10 cellular contexts compared by ENCODE assay signal in the genomic region with DNA sequence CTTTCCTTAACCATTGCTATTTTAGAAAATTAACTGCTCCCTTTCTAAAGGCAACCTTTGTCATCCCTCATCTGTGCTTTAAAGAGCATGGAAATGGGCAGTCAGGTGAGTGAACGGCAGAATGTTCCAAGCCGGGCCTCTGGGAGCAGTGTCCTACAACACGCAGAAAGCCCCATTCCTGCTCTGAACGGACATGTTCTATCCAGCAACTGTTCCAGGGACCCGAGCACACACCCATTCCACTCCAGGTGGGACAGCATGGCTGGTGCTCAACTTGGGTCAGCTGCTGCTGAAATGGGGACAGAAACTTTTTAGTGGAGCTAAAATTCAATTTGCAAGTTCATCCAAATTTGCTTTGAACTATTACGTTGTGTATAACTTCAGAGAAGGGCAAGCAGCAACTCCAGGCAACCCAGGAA. TPM values are rescaled to one million over a fixed set of nuclear protein-coding genes. Genes with fewer than 3 reads are reported as not detected.
DNase-seq lines count a peak whose midpoint lies in the region; ATAC-seq and TF ChIP-seq lines count a peak whose summit lies in the region.
"Had no signal": no experiment of that assay in that cellular context is flagged by ENCODE, and none has a peak within 500 bp of the region (broad histone marks: within the 10 kb centered on the region; RNA-seq: fewer than 3 reads in every experiment).

No MANE protein-coding gene starts in this region.

- H3K4me3 ChIP-seq in breast epithelium (peak overlapping the region in 1 of 3 donors; percentile 46), left lung (no peak overlapping the region), aorta (ENCODE audit: low read length in 2 of 2) (no peak overlapping the region)
- H3K4me3 ChIP-seq: spleen, suprapubic skin had no signal

- H3K4me1 ChIP-seq in breast epithelium (peaks cover 0 to 28% of the 10 kb centered on the region in 2 donors), left lung (peaks cover 7 to 21% of the 10 kb centered on the region in 2 donors), aorta (ENCODE audit: control insufficient read depth in 1 of 2, insufficient read depth in 2 of 2, low read length in 2 of 2) (no peaks in the 10 kb centered on the region)

- H3K27ac ChIP-seq in breast epithelium (peak overlapping the region; percentile 84 to 85), left lung (no peak overlapping the region), aorta (ENCODE audit: low read depth in 1 of 2, low read length in 2 of 2) (no peak overlapping the region)
- H3K27ac ChIP-seq: suprapubic skin had no signal

- BruUV-seq in MCF 10A (replicated peaks; lab: Mats Ljungman, UMichigan) = no TSS peak

- H3K36me3 ChIP-seq in breast epithelium = no peaks in the 10 kb centered on the region
- peaks cover 0 to 68% of the 10 kb centered on the region in 2 donors for H3K36me3 ChIP-seq in left lung
- H3K36me3 ChIP-seq in aorta (ENCODE audit: control insufficient read depth in 1 of 2, insufficient read depth in 2 of 2, low read length in 1 of 2) = peaks cover 0 to 7% of the 10 kb centered on the region in 2 donors

- 1% methylated on average over 6 of the region's 6 CpGs for WGBS in aorta, 2 donors

- no peak overlapping the region for H3K4me3 Mint-ChIP-seq in MCF 10A (ENCODE audit: unreplicated experiment)
- H3K4me3 Mint-ChIP-seq in activated T-helper 1 cell treated with anti-CD3 and anti-CD28 coated beads, Interleukin-12 subunit alpha, Interleukin-12 subunit beta, Interleukin-2, Interleukin-4 antibody, amounts not matched to agents 30 ng/mL and 10 ng/mL and 1 ng/mL, durations not matched to agents 14 hours and 24 hours and 36 hours = no peak overlapping the region

- H3K27me3 Mint-ChIP-seq in MCF 10A (ENCODE audit: insufficient read depth, unreplicated experiment) = no peaks in the 10 kb centered on the region
- H3K27me3 Mint-ChIP-seq in activated T-helper 1 cell treated with anti-CD3 and anti-CD28 coated beads, Interleukin-12 subunit alpha, Interleukin-12 subunit beta, Interleukin-2, Interleukin-4 antibody, amounts not matched to agents 30 ng/mL and 10 ng/mL and 1 ng/mL, durations not matched to agents 14 hours and 24 hours and 36 hours (ENCODE audit: insufficient read depth) = no peaks in the 10 kb centered on the region

- no peaks in the 10 kb centered on the region for H3K9me3 Mint-ChIP-seq in MCF 10A (ENCODE audit: unreplicated experiment)
- no peaks in the 10 kb centered on the region for H3K9me3 Mint-ChIP-seq in activated T-helper 1 cell treated with anti-CD3 and anti-CD28 coated beads, Interleukin-12 subunit alpha, Interleukin-12 subunit beta, Interleukin-2, Interleukin-4 antibody, amounts not matched to agents 30 ng/mL and 10 ng/mL and 1 ng/mL, durations not matched to agents 14 hours and 24 hours and 36 hours

- no peaks in the 10 kb centered on the region for H3K27me3 ChIP-seq in breast epithelium
- H3K27me3 ChIP-seq in left lung = no peaks in the 10 kb centered on the region
- H3K27me3 ChIP-seq in aorta (ENCODE audit: control insufficient read depth in 1 of 2, insufficient read depth in 2 of 2, low read length in 1 of 2) = no peaks in the 10 kb centered on the region
- H3K27me3 ChIP-seq: spleen, suprapubic skin had no signal

- peak; percentile 57 for ATAC-seq in left lung
- peak; percentile 40 for ATAC-seq in aorta (ENCODE audit: low FRiP score)
- ATAC-seq in HG03378 (IDR thresholded peaks at IDR 0.05; ENCODE audit: unreplicated experiment) = no peak

- POLR2A ChIA-PET in MCF 10A (lab: Yijun Ruan, JAX) = interaction anchor here (0.9 to 5.8 kb wide), 9 partner anchors 8 to 248 kb away, joined by 3 to 29 read pairs (median 5); no protein-coding TSS in a partner anchor

- TF ChIP-seq CTCF in breast epithelium (IDR thresholded peaks at IDR 0.05) = no peak
- TF ChIP-seq CTCF in MCF 10A (IDR thresholded peaks at IDR 0.05; ENCODE audit: unreplicated experiment) = no peak
- TF ChIP-seq CTCF in left lung (IDR thresholded peaks at IDR 0.05) = no peak

- H3K9me3 ChIP-seq in breast epithelium = no peaks in the 10 kb centered on the region
- no peaks in the 10 kb centered on the region for H3K9me3 ChIP-seq in left lung
- H3K9me3 ChIP-seq in aorta (ENCODE audit: control insufficient read depth, low read length) = no peaks in the 10 kb centered on the region
- H3K9me3 ChIP-seq: spleen, suprapubic skin had no signal

- TF ChIP-seq POLR2A in breast epithelium (IDR thresholded peaks at IDR 0.05) = no peak

- peak in 1 of 2 donors; percentile 41 for DNase-seq in breast epithelium (ENCODE audit: low spot score in 2 of 2)
- no peak for DNase-seq in MCF 10A (ENCODE audit: unreplicated experiment)
- no peak for DNase-seq in activated T-helper 1 cell treated with anti-CD3 and anti-CD28 coated beads, Interleukin-12 subunit alpha, Interleukin-12 subunit beta, Interleukin-2, Interleukin-4 antibody, amounts not matched to agents 30 ng/mL and 10 ng/mL and 1 ng/mL, durations not matched to agents 14 hours and 24 hours and 36 hours (ENCODE audit: low spot score)
- no peak for DNase-seq in left lung
- DNase-seq in aorta = peak in 1 of 2 donors; percentile 35
- DNase-seq in NCI-H1694 treated with DMSO at 0.1 percent for 48 hours (lab: John Stamatoyannopoulos, UW) = no peak
- DNase-seq in cortex of kidney (lab: John Stamatoyannopoulos, UW) = no peak

- no peak overlapping the region for H3K27ac Mint-ChIP-seq in MCF 10A (ENCODE audit: low read depth, unreplicated experiment)
- peak overlapping the region; percentile 70 for H3K27ac Mint-ChIP-seq in activated T-helper 1 cell treated with anti-CD3 and anti-CD28 coated beads, Interleukin-12 subunit alpha, Interleukin-12 subunit beta, Interleukin-2, Interleukin-4 antibody, amounts not matched to agents 30 ng/mL and 10 ng/mL and 1 ng/mL, durations not matched to agents 14 hours and 24 hours and 36 hours

- intact Hi-C loops in breast epithelium (cut with DNase I; ENCODE audit: low total_unique reads) = no loop called here
- intact Hi-C loops in MCF 10A (cut with micrococcal nuclease) = loop anchor here (1.0 kb wide), 1 partner anchor 110 kb away; no protein-coding TSS in a partner anchor
- intact Hi-C loops in activated T-helper 1 cell treated with anti-CD3 and anti-CD28 coated beads, Interleukin-12 subunit alpha, Interleukin-12 subunit beta, Interleukin-2, Interleukin-4 antibody, amounts not matched to agents 30 ng/mL and 10 ng/mL and 1 ng/mL, durations not matched to agents 14 hours and 24 hours and 36 hours (cut with micrococcal nuclease) = loop anchor here (1.0 kb wide), 4 partner anchors 22 to 110 kb away; no protein-coding TSS in a partner anchor
- intact Hi-C loops in left lung (cut with DNase I) = loop anchor here (2.0 to 10.0 kb wide), 2 partner anchors 105 to 109 kb away; a partner anchor contains a TSS
- intact Hi-C loops in aorta (cut with DNase I) = loop anchor here in 1 of 2 donors (2.0 to 5.0 kb wide), 2 partner anchors 38 to 109 kb away; a partner anchor contains a TSS

- H3K36me3 Mint-ChIP-seq in MCF 10A (ENCODE audit: insufficient read depth, unreplicated experiment) = peaks cover 70% of the 10 kb centered on the region
- peaks cover 30% of the 10 kb centered on the region for H3K36me3 Mint-ChIP-seq in activated T-helper 1 cell treated with anti-CD3 and anti-CD28 coated beads, Interleukin-12 subunit alpha, Interleukin-12 subunit beta, Interleukin-2, Interleukin-4 antibody, amounts not matched to agents 30 ng/mL and 10 ng/mL and 1 ng/mL, durations not matched to agents 14 hours and 24 hours and 36 hours (ENCODE audit: low read depth)

- H3K4me1 Mint-ChIP-seq in MCF 10A (ENCODE audit: insufficient read depth, unreplicated experiment) = no peaks in the 10 kb centered on the region
- H3K4me1 Mint-ChIP-seq in activated T-helper 1 cell treated with anti-CD3 and anti-CD28 coated beads, Interleukin-12 subunit alpha, Interleukin-12 subunit beta, Interleukin-2, Interleukin-4 antibody, amounts not matched to agents 30 ng/mL and 10 ng/mL and 1 ng/mL, durations not matched to agents 14 hours and 24 hours and 36 hours (ENCODE audit: low read depth) = peaks cover 37% of the 10 kb centered on the region

- CTCF ChIA-PET in MCF 10A (lab: Yijun Ruan, JAX) = interaction anchor here (0.6 to 7.5 kb wide), 19 partner anchors 8 to 309 kb away, joined by 3 to 54 read pairs (median 8); no protein-coding TSS in a partner anchor

RNA-seq across cellular contexts. Expression of a gene that starts 26.7 kb away (rescaled TPM):
- total RNA-seq in breast epithelium = 10 to 100 TPM; 59.8 to 83.1 (median 64.9) TPM
- total RNA-seq in MCF 10A (2022) = 36.8 and 40.7 TPM in 2 replicates
- 60.5 and 60.8 TPM in 2 replicates for total RNA-seq in activated T-helper 1 cell treated with anti-CD3 and anti-CD28 coated beads, Interleukin-12 subunit alpha, Interleukin-12 subunit beta, Interleukin-2, Interleukin-4 antibody, amounts not matched to agents 30 ng/mL and 10 ng/mL and 1 ng/mL, durations not matched to agents 14 hours and 24 hours and 36 hours
- 10 to 100 TPM; 38.1 to 45.7 TPM for total RNA-seq in left lung
- total RNA-seq in aorta = 10 to 100 TPM; 45.8 to 64.2 TPM
- polyA plus RNA-seq in aorta = 10 to 100 TPM in 1 of 2 donors, 1 to 10 TPM in 1; 8.1 to 40.3 TPM

RNA-seq across cellular contexts. Expression of a gene that starts 38.0 kb away (rescaled TPM):
- 10 to 100 TPM in 2 of 3 donors, 1 to 10 TPM in 1; 7.8 to 21.0 (median 12.5) TPM for total RNA-seq in breast epithelium
- 10.8 and 12.8 TPM in 2 replicates for total RNA-seq in MCF 10A (2022)
- total RNA-seq in activated T-helper 1 cell treated with anti-CD3 and anti-CD28 coated beads, Interleukin-12 subunit alpha, Interleukin-12 subunit beta, Interleukin-2, Interleukin-4 antibody, amounts not matched to agents 30 ng/mL and 10 ng/mL and 1 ng/mL, durations not matched to agents 14 hours and 24 hours and 36 hours = 5.7 and 5.8 TPM in 2 replicates
- 1 to 10 TPM; 7.4 to 8.5 TPM for total RNA-seq in left lung
- total RNA-seq in aorta = 10 to 100 TPM in 1 of 2 donors, 1 to 10 TPM in 1; 4.9 to 10.7 TPM
- polyA plus RNA-seq in aorta = 1 to 10 TPM; 4.5 TPM

RNA-seq across cellular contexts. Expression of a gene that starts 38.3 kb away (rescaled TPM):
- 10 to 100 TPM; 30.2 to 36.7 (median 31.8) TPM for total RNA-seq in breast epithelium
- total RNA-seq in MCF 10A (2022) = 31.6 and 36.4 TPM in 2 replicates
- total RNA-seq in activated T-helper 1 cell treated with anti-CD3 and anti-CD28 coated beads, Interleukin-12 subunit alpha, Interleukin-12 subunit beta, Interleukin-2, Interleukin-4 antibody, amounts not matched to agents 30 ng/mL and 10 ng/mL and 1 ng/mL, durations not matched to agents 14 hours and 24 hours and 36 hours = 52.5 and 55.3 TPM in 2 replicates
- 10 to 100 TPM; 24.5 to 25.4 TPM for total RNA-seq in left lung
- total RNA-seq in aorta = 10 to 100 TPM; 22.0 to 23.7 TPM
- 10 to 100 TPM in 1 of 2 donors, 1 to 10 TPM in 1; 8.9 to 15.0 TPM for polyA plus RNA-seq in aorta

RNA-seq across cellular contexts. Expression of a gene that starts 52.9 kb away (rescaled TPM):
- total RNA-seq in breast epithelium (1 to 10 TPM; 2.2 to 4.9 (median 2.7) TPM), MCF 10A (2022) (0.07 TPM in 1 of 2 replicates, not detected in the other), left lung (10 to 100 TPM; 16.1 to 18.1 TPM), aorta (10 to 100 TPM; 17.8 to 18.5 TPM)
- total RNA-seq in activated T-helper 1 cell treated with anti-CD3 and anti-CD28 coated beads, Interleukin-12 subunit alpha, Interleukin-12 subunit beta, Interleukin-2, Interleukin-4 antibody, amounts not matched to agents 30 ng/mL and 10 ng/mL and 1 ng/mL, durations not matched to agents 14 hours and 24 hours and 36 hours = 7.6 and 8.6 TPM in 2 replicates
- 10 to 100 TPM in 1 of 2 donors, 1 to 10 TPM in 1; 5.3 to 54.5 TPM for polyA plus RNA-seq in aorta

Comparison
In these comparisons a context has a peak if more than half of its experiments do, and no peak if none do; other contexts are left out.
1. H3K27ac ChIP-seq: peak in breast epithelium (2 of 2); none in left lung (0 of 2) and aorta (0 of 2).